In genomic region chr3:182268711-182269110, GRCh38 we compare ENCODE assay signal across 28 cellular contexts.
DNase-seq lines count a peak whose midpoint lies in the region; ATAC-seq, FAIRE-seq and TF ChIP-seq lines count a peak whose summit lies in the region.
"Had no signal": no experiment of that assay in that cellular context is flagged by ENCODE, and none has a peak within 500 bp of the region (broad histone marks: within the 10 kb centered on the region; RNA-seq: fewer than 3 reads in every experiment).

No MANE protein-coding gene starts in this region.

- no peaks in the 10 kb centered on the region for H3K36me3 Mint-ChIP-seq in activated T-cell treated with anti-CD3 and anti-CD28 coated beads, Interleukin-2, amount 50 U/mL, for 72 hours (ENCODE audit: insufficient read depth in 2 of 2)
- H3K36me3 Mint-ChIP-seq: CD14-positive monocyte; CD8-positive, alpha-beta memory T cell had no signal

- peak; percentile 6 for FAIRE-seq in H54 (lab: Jason Lieb, UNC)
- FAIRE-seq: A549, D721Med, GM12891, GM18507, GM19239 had no signal

- H3K9me3 Mint-ChIP-seq in activated T-cell treated with anti-CD3 and anti-CD28 coated beads, Interleukin-2, amount 50 U/mL, for 72 hours = peaks cover 0 to 2% of the 10 kb centered on the region in 2 donors
- H3K9me3 Mint-ChIP-seq: CD14-positive monocyte; CD4-positive, alpha-beta T cell had no signal

- H3K27ac Mint-ChIP-seq in activated T-cell treated with anti-CD3 and anti-CD28 coated beads, Interleukin-2, amount 50 U/mL, for 72 hours = no peak overlapping the region
- H3K27ac Mint-ChIP-seq: CD14-positive monocyte; CD4-positive, alpha-beta T cell; CD8-positive, alpha-beta memory T cell had no signal

- H3K4me3 Mint-ChIP-seq in activated T-cell treated with anti-CD3 and anti-CD28 coated beads, Interleukin-2, amount 50 U/mL, for 72 hours = no peak overlapping the region
- H3K4me3 Mint-ChIP-seq: CD14-positive monocyte; CD4-positive, alpha-beta T cell; CD8-positive, alpha-beta memory T cell had no signal

- H3K4me3 ChIP-seq in epithelial cell of esophagus (ENCODE audit: low read length) = no peak overlapping the region
- H3K4me3 ChIP-seq: A549; BLaER1 treated with 17β-estradiol and CSF1 and Interleukin-3, amounts not matched to agents 10 nM and 100 nM; GM23248 had no signal

- DNase-seq in H54 (ENCODE audit: insufficient read length, low spot score) (no peak), M059J (ENCODE audit: low read depth) (peak; percentile 15), SW480 (ENCODE audit: low spot score) (peak; percentile 72), epithelial cell of esophagus (ENCODE audit: low read depth) (peak; percentile 40), DMS153 treated with DMSO at 0.1 percent for 48 hours (lab: John Stamatoyannopoulos, UW; ENCODE audit: unreplicated experiment) (no peak), SHP77 (lab: John Stamatoyannopoulos, UW) (no peak)
- no peak for DNase-seq in activated T-cell treated with anti-CD3 and anti-CD28 coated beads, Interleukin-2, amount 50 U/mL, for 72 hours
- DNase-seq: 8988T; ACHN; AML-193; BE2C; CD4-positive, alpha-beta T cell; CD8-positive, alpha-beta memory T cell; DMS 273 treated with DMSO at 0.1 percent for 48 hours; DMS53; DMS79 treated with DMSO at 0.1 percent for 48 hours; GF-D8; GM23248; H7; HCEC 1CT had no signal

- ATAC-seq in activated T-cell treated with anti-CD3 and anti-CD28 coated beads, Interleukin-2, amount 50 U/mL, for 72 hours (replicated peaks in 1 of 2) = no peak
- ATAC-seq in GM19035 (IDR thresholded peaks at IDR 0.05; ENCODE audit: unreplicated experiment) = no peak
- ATAC-seq: A549 had no signal

- no peak for TF ChIP-seq POLR2A in H54 (IDR thresholded peaks at IDR 0.05; ENCODE audit: low read depth, low read length)

- TF ChIP-seq CTCF in epithelial cell of esophagus (IDR thresholded peaks at IDR 0.05; ENCODE audit: insufficient read depth, low read depth, low read length, missing control alignments) = no peak

- H3K27me3 Mint-ChIP-seq in activated T-cell treated with anti-CD3 and anti-CD28 coated beads, Interleukin-2, amount 50 U/mL, for 72 hours (ENCODE audit: low read depth) = no peaks in the 10 kb centered on the region
- H3K27me3 Mint-ChIP-seq: CD4-positive, alpha-beta T cell had no signal

- H3K4me1 Mint-ChIP-seq in activated T-cell treated with anti-CD3 and anti-CD28 coated beads, Interleukin-2, amount 50 U/mL, for 72 hours (ENCODE audit: low read depth) = no peaks in the 10 kb centered on the region
- H3K4me1 Mint-ChIP-seq: CD14-positive monocyte; CD8-positive, alpha-beta memory T cell had no signal

Comparison
In these comparisons a context has a peak if more than half of its experiments do, and no peak if none do; other contexts are left out.
1. DNase-seq: peak in M059J (single experiment), SW480 (single experiment) and epithelial cell of esophagus (single experiment); none in H54 (single experiment), DMS153 treated with DMSO at 0.1 percent for 48 hours (single experiment), activated T-cell treated with anti-CD3 and anti-CD28 coated beads, Interleukin-2, amount 50 U/mL, for 72 hours (0 of 2) and SHP77 (0 of 2).